10 cellular contexts compared by ENCODE assay signal in the genomic region with DNA sequence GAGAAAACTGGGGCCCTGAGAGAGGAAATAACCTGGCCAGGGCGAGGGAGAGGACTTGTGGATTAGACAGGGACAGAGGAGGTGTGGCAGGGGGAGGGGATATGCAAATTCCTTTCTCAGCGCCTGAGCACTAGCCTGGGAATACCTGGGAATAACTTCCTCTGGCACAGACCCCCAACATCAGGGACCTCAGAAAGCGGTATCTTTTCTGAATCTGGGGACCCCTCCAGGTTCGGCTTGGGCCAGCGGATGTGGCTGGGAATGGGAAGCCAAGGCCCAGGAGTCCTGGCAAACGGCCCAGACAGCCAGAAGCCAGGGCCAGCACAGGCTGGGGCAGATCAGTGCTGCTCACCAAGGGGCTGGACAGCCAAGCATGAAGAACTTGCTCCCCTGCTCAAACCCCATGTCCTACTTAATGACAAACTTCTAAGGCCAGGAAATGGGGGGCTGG. TPM values are rescaled to one million over a fixed set of nuclear protein-coding genes. Genes with fewer than 3 reads are reported as not detected.
DNase-seq lines count a peak whose midpoint lies in the region; ATAC-seq and TF ChIP-seq lines count a peak whose summit lies in the region.
"Had no signal": no experiment of that assay in that cellular context is flagged by ENCODE, and none has a peak within 500 bp of the region (broad histone marks: within the 10 kb centered on the region; RNA-seq: fewer than 3 reads in every experiment).

No MANE protein-coding gene starts in this region.

- H3K36me3 ChIP-seq in right atrium auricular region (no peaks in the 10 kb centered on the region), left lung (no peaks in the 10 kb centered on the region)
- H3K36me3 ChIP-seq: spleen had no signal

- H3K4me1 ChIP-seq in right atrium auricular region: peaks cover 0 to 10% of the 10 kb centered on the region in 2 donors
- H3K4me1 ChIP-seq in left lung: peaks cover 0 to 6% of the 10 kb centered on the region in 2 donors

- no peak for TF ChIP-seq CTCF in right atrium auricular region (IDR thresholded peaks at IDR 0.05)
- no peak for TF ChIP-seq CTCF in choroid plexus epithelial cell (conservative IDR thresholded peaks at IDR 0.05; ENCODE audit: low read depth, low read length)
- no peak for TF ChIP-seq CTCF in left lung (IDR thresholded peaks at IDR 0.05)

- DNase-seq in Right ventricle myocardium inferior (ENCODE audit: missing footprints) (no peak), right atrium auricular region (ENCODE audit: low spot score) (no peak), choroid plexus epithelial cell (ENCODE audit: low read depth) (peak; percentile 68), left lung (no peak), ureter (ENCODE audit: low spot score) (peak; percentile 67), NCI-H2081 treated with DMSO at 0.1 percent for 48 hours (lab: John Stamatoyannopoulos, UW) (no peak)
- no peak for DNase-seq in stimulated activated CD4-positive, alpha-beta T cell treated with anti-CD3 and anti-CD28 coated beads, Interleukin-15, amount 100 ng/mL, for 24 hours
- DNase-seq: spleen; stimulated activated naive CD8-positive, alpha-beta T cell treated with anti-CD3 and anti-CD28 coated beads, Interleukin-15, amount 100 ng/mL, for 72 hours had no signal

- intact Hi-C loops in Right ventricle myocardium inferior (cut with DNase I): loop anchor here (5.0 kb wide), 3 partner anchors 46 to 286 kb away; a partner anchor contains a TSS
- intact Hi-C loops in left lung (cut with DNase I): loop anchor here in 1 of 2 donors (5.0 kb wide), 1 partner anchor 131 kb away; no protein-coding TSS in a partner anchor

- H3K27ac ChIP-seq in right atrium auricular region: no peak overlapping the region
- H3K27ac ChIP-seq in left lung: no peak overlapping the region
- H3K27ac ChIP-seq: spleen had no signal

- H3K4me3 ChIP-seq in right atrium auricular region: no peak overlapping the region
- H3K4me3 ChIP-seq in choroid plexus epithelial cell (ENCODE audit: low read depth, low read length): no peak overlapping the region
- H3K4me3 ChIP-seq in left lung: no peak overlapping the region
- H3K4me3 ChIP-seq: spleen had no signal

- H3K9me3 ChIP-seq in right atrium auricular region (no peaks in the 10 kb centered on the region), left lung (no peaks in the 10 kb centered on the region)
- H3K9me3 ChIP-seq: spleen had no signal

- H3K27me3 ChIP-seq in right atrium auricular region (no peaks in the 10 kb centered on the region), left lung (peaks cover 0 to 4% of the 10 kb centered on the region in 2 donors)

- ATAC-seq in Right ventricle myocardium inferior (peak; percentile 65), left lung (peak; percentile 23), HG03520 (IDR thresholded peaks at IDR 0.05; ENCODE audit: unreplicated experiment) (no peak)
- ATAC-seq: stimulated activated naive CD8-positive, alpha-beta T cell treated with anti-CD3 and anti-CD28 coated beads, Interleukin-15, amount 100 ng/mL, for 72 hours had no signal

RNA-seq across cellular contexts. Expression of a gene that starts 9.2 kb away (rescaled TPM):
- total RNA-seq in Right ventricle myocardium inferior (0.14 TPM), right atrium auricular region (not detected), left lung (1 to 10 TPM in 1 of 2 donors, not detected in 1; 1.9 TPM), ureter (1.6 TPM)

RNA-seq across cellular contexts. Expression of a gene that starts 20.8 kb away (rescaled TPM):
- total RNA-seq in Right ventricle myocardium inferior: 125 TPM
- total RNA-seq in right atrium auricular region: 10 to 100 TPM; 70.0 to 78.0 TPM
- 10 to 100 TPM; 17.2 to 22.3 TPM for total RNA-seq in left lung
- total RNA-seq in ureter: 78.0 TPM

RNA-seq across cellular contexts. Expression of a gene that starts 55.9 kb away (rescaled TPM):
- total RNA-seq in Right ventricle myocardium inferior: 30.0 TPM
- 10 to 100 TPM; 29.8 to 38.6 TPM for total RNA-seq in right atrium auricular region
- 10 to 100 TPM; 36.1 to 42.2 TPM for total RNA-seq in left lung
- 55.7 TPM for total RNA-seq in ureter

Comparison
In these comparisons a context has a peak if more than half of its experiments do, and no peak if none do; other contexts are left out.
1. DNase-seq: peak in choroid plexus epithelial cell (single experiment) and ureter (single experiment); none in Right ventricle myocardium inferior (single experiment), right atrium auricular region (single experiment), left lung (0 of 2), stimulated activated CD4-positive, alpha-beta T cell treated with anti-CD3 and anti-CD28 coated beads, Interleukin-15, amount 100 ng/mL, for 24 hours (single experiment) and NCI-H2081 treated with DMSO at 0.1 percent for 48 hours (single experiment).